ENCODE assay signal across 1 cellular context in the genomic region with DNA sequence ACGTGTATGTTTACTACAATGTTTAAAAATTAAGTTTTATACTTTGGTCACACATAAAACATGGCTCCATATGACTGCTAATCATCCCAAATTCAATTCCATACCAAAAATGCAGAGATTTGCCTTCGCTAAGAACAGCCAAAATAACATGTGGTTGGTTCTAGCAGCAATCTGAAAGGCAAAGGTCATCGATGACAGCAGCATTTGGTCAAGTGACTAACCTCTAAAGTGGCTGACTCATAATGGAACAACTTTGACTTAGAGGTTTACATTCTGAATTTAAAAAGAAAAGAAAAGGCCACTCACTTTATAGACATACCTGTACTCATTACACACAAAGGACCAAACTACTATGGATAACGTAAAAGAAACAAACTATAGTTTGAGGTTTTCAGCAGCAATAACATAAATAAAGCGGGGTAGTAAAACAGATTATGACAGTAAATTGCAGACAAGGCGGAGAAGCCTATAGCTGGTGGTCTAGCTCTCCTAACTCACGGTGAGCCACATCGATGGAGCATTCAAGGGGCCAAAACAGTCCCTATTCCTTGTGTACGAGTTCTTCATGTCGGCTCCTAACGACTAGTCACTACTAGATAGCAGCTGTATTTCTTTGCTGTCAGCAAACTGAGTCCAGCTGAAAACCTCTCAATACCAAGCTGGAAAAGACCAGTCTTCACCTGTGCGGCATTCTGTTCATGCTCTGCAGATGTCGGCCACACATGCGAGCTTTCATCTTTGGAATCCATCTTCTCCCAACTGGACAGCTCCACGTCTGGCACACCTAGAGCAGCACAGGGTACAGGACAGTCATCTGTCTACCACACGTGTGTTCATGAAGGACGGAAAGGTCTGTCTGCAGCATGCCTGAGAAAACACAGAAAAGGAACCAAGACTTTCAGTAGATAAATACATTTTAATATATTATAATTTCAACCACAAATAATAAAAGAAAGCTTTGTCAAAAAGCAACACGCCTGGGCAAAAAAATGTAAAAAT.
TF ChIP-seq lines count a peak whose summit lies in the region.

No MANE protein-coding gene starts in this region.

TF ChIP-seq in SK-N-SH, 30 proteins besides CTCF, POLR2A, EP300 and RAD21 (continued from another document):
- TF ChIP-seq, protein P1, sequence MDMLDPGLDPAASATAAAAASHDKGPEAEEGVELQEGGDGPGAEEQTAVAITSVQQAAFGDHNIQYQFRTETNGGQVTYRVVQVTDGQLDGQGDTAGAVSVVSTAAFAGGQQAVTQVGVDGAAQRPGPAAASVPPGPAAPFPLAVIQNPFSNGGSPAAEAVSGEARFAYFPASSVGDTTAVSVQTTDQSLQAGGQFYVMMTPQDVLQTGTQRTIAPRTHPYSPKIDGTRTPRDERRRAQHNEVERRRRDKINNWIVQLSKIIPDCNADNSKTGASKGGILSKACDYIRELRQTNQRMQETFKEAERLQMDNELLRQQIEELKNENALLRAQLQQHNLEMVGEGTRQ (IDR thresholded peaks at IDR 0.05; ENCODE audit: borderline replicate concordance, low read depth, low read length): no peak
- TF ChIP-seq MEF2A (IDR thresholded peaks at IDR 0.05; ENCODE audit: borderline replicate concordance, low read depth): no peak
- TF ChIP-seq, protein P2, sequence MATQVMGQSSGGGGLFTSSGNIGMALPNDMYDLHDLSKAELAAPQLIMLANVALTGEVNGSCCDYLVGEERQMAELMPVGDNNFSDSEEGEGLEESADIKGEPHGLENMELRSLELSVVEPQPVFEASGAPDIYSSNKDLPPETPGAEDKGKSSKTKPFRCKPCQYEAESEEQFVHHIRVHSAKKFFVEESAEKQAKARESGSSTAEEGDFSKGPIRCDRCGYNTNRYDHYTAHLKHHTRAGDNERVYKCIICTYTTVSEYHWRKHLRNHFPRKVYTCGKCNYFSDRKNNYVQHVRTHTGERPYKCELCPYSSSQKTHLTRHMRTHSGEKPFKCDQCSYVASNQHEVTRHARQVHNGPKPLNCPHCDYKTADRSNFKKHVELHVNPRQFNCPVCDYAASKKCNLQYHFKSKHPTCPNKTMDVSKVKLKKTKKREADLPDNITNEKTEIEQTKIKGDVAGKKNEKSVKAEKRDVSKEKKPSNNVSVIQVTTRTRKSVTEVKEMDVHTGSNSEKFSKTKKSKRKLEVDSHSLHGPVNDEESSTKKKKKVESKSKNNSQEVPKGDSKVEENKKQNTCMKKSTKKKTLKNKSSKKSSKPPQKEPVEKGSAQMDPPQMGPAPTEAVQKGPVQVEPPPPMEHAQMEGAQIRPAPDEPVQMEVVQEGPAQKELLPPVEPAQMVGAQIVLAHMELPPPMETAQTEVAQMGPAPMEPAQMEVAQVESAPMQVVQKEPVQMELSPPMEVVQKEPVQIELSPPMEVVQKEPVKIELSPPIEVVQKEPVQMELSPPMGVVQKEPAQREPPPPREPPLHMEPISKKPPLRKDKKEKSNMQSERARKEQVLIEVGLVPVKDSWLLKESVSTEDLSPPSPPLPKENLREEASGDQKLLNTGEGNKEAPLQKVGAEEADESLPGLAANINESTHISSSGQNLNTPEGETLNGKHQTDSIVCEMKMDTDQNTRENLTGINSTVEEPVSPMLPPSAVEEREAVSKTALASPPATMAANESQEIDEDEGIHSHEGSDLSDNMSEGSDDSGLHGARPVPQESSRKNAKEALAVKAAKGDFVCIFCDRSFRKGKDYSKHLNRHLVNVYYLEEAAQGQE (IDR thresholded peaks at IDR 0.05; ENCODE audit: low read depth, low read length): no peak
- TF ChIP-seq SMC3 (IDR thresholded peaks at IDR 0.05; ENCODE audit: low read depth, low read length): no peak
- TF ChIP-seq EZH2phosphoT487 (IDR thresholded peaks at IDR 0.05; ENCODE audit: borderline replicate concordance, low read depth): no peak
- TF ChIP-seq, protein P3, sequence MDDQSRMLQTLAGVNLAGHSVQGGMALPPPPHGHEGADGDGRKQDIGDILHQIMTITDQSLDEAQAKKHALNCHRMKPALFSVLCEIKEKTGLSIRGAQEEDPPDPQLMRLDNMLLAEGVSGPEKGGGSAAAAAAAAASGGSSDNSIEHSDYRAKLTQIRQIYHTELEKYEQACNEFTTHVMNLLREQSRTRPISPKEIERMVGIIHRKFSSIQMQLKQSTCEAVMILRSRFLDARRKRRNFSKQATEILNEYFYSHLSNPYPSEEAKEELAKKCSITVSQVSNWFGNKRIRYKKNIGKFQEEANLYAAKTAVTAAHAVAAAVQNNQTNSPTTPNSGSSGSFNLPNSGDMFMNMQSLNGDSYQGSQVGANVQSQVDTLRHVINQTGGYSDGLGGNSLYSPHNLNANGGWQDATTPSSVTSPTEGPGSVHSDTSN (IDR thresholded peaks at IDR 0.05): peak; percentile 52; the same call in 1 of the 2 replicates
- 0 out of 2 replicates have a peak, but pooled peaks have one; percentile 49 for TF ChIP-seq TEAD4 (IDR thresholded peaks at IDR 0.05; ENCODE audit: borderline replicate concordance, insufficient read depth)
- no peak for TF ChIP-seq TAF1 (IDR thresholded peaks at IDR 0.05; ENCODE audit: borderline replicate concordance, low read depth, low read length)
- TF ChIP-seq, protein P4, sequence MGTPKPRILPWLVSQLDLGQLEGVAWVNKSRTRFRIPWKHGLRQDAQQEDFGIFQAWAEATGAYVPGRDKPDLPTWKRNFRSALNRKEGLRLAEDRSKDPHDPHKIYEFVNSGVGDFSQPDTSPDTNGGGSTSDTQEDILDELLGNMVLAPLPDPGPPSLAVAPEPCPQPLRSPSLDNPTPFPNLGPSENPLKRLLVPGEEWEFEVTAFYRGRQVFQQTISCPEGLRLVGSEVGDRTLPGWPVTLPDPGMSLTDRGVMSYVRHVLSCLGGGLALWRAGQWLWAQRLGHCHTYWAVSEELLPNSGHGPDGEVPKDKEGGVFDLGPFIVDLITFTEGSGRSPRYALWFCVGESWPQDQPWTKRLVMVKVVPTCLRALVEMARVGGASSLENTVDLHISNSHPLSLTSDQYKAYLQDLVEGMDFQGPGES (IDR thresholded peaks at IDR 0.05; ENCODE audit: low read depth, low read length): no peak
- peak; percentile 88 for TF ChIP-seq TCF12 (IDR thresholded peaks at IDR 0.05)
- peak; percentile 32; the same call in 1 of the 2 replicates for TF ChIP-seq RXRA (IDR thresholded peaks at IDR 0.05; ENCODE audit: borderline replicate concordance, low read depth)
- TF ChIP-seq GATA2 (CRISPR knock-in tag; IDR thresholded peaks at IDR 0.05): no peak
- TF ChIP-seq RFX5 (IDR thresholded peaks at IDR 0.05; ENCODE audit: low read length): no peak
- no peak for TF ChIP-seq SIN3A (IDR thresholded peaks at IDR 0.05; ENCODE audit: borderline replicate concordance, low read depth, low read length)
- TF ChIP-seq GABPA (IDR thresholded peaks at IDR 0.05; ENCODE audit: low read depth): no peak
- peak; percentile 30; the same call in 1 of the 2 replicates for TF ChIP-seq NFIC (IDR thresholded peaks at IDR 0.05; ENCODE audit: borderline replicate concordance)
- TF ChIP-seq, protein P5, sequence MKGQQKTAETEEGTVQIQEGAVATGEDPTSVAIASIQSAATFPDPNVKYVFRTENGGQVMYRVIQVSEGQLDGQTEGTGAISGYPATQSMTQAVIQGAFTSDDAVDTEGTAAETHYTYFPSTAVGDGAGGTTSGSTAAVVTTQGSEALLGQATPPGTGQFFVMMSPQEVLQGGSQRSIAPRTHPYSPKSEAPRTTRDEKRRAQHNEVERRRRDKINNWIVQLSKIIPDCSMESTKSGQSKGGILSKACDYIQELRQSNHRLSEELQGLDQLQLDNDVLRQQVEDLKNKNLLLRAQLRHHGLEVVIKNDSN (IDR thresholded peaks at IDR 0.05; ENCODE audit: borderline replicate concordance, low read depth): peak; percentile 22; the same call in 1 of the 2 replicates
TF ChIP-seq in SK-N-SH: peak in this region for 10.
